8 cellular contexts compared by ENCODE assay signal in the genomic region with DNA sequence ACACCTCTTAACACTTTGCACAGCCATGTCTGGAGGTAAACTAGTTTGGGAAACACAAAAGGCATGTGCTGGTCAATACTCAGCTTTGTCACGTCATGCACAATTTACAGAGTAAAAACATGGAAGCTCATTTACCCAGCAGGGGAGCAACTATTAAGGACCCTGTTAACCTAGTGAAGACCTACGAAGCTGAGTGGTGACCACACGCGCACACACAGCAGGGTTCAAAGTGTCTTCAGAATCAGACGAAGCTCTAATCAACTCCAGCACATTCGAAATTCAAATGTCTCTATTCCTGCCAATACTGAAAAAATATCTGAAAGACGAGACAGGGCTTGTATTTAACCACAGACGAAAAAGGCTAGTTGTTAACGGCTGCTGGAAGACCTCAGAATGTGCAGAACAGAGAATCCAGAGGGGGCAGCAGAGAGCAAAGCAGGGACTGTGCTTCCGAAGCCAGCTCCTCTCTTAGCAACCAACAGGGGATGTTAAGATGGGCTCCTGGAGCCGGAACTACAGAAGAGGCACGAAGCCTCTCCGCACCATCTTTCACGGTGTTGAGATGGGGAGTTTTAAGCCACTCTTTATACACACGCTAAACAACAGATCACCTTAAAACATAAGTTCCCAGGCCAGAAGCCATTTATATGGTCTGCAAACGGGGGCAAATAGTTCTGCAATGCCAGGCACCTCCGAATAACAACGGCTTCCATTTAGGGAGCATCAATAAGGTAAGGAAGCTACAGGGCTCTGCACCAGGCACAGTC. TPM values are rescaled to one million over a fixed set of nuclear protein-coding genes. Genes with fewer than 3 reads are reported as not detected.
DNase-seq lines count a peak whose midpoint lies in the region; ATAC-seq, FAIRE-seq and TF ChIP-seq lines count a peak whose summit lies in the region.

No MANE protein-coding gene starts in this region.

- ATAC-seq in HG02678 (IDR thresholded peaks at IDR 0.05; ENCODE audit: unreplicated experiment), result peak; percentile 79
- ATAC-seq in left ventricle myocardium superior, result peak; percentile 96
- peak; percentile 89 to 97 (median 92) for ATAC-seq in psoas muscle

- no peak for FAIRE-seq in urothelium cell line (lab: Jason Lieb, UNC)

- H3K27ac ChIP-seq in psoas muscle, result no peak overlapping the region

- no peaks in the 10 kb centered on the region for H3K36me3 ChIP-seq in psoas muscle (ENCODE audit: insufficient read depth in 1 of 2, low read depth in 1 of 2)

- no peaks in the 10 kb centered on the region for H3K27me3 ChIP-seq in psoas muscle (ENCODE audit: insufficient read depth in 3 of 3, low read length in 2 of 3)

- no peaks in the 10 kb centered on the region for H3K9me3 ChIP-seq in psoas muscle

- intact Hi-C loops in left ventricle myocardium superior (cut with micrococcal nuclease) (no loop called here), psoas muscle (cut with DNase I) (loop anchor here in 1 of 2 donors (5.0 kb wide), 1 partner anchor 221 kb away; no protein-coding TSS in a partner anchor)

- peaks cover 9% of the 10 kb centered on the region for H3K4me1 ChIP-seq in psoas muscle

- TF ChIP-seq CTCF in psoas muscle (IDR thresholded peaks at IDR 0.05), result peak; percentile 93

- 24 to 28% (median 25%) methylated on average over 18 of the region's 18 CpGs for WGBS in psoas muscle, 3 donors

- peak; percentile 88 for DNase-seq in GM03348 (ENCODE audit: low spot score)
- peak; percentile 62 for DNase-seq in NCI-H1436 (lab: John Stamatoyannopoulos, UW)
- DNase-seq in T follicular helper cell (ENCODE audit: low read depth), result peak; percentile 69
- DNase-seq in amniotic epithelial cell (ENCODE audit: low read depth), result peak; percentile 77
- peak; percentile 67 for DNase-seq in left ventricle myocardium superior
- peak; percentile 65 to 76 for DNase-seq in psoas muscle
- DNase-seq in urothelium cell line (ENCODE audit: low spot score), result peak; percentile 87

- peak overlapping the region; percentile 11 for H3K4me3 ChIP-seq in psoas muscle

RNA-seq across cellular contexts. Expression of a gene that starts 45.7 kb away (rescaled TPM):
- 12.7 TPM for total RNA-seq in left ventricle myocardium superior
- total RNA-seq in psoas muscle, result 10 to 100 TPM in 1 of 4 donors, 1 to 10 TPM in 3; 7.7 to 10.3 (median 9.1) TPM
- polyA plus RNA-seq in psoas muscle, result 1 to 10 TPM; 2.3 to 4.1 (median 2.4) TPM

RNA-seq across cellular contexts. Expression of a gene that starts 46.4 kb away (rescaled TPM):
- total RNA-seq in left ventricle myocardium superior (10.6 TPM), psoas muscle (1 to 10 TPM; 3.9 to 7.6 (median 5.2) TPM)
- 1 to 10 TPM; 2.6 to 5.9 (median 3.5) TPM for polyA plus RNA-seq in psoas muscle
